Comparison of ENCODE assay signal across 1 cellular context in the genomic region with DNA sequence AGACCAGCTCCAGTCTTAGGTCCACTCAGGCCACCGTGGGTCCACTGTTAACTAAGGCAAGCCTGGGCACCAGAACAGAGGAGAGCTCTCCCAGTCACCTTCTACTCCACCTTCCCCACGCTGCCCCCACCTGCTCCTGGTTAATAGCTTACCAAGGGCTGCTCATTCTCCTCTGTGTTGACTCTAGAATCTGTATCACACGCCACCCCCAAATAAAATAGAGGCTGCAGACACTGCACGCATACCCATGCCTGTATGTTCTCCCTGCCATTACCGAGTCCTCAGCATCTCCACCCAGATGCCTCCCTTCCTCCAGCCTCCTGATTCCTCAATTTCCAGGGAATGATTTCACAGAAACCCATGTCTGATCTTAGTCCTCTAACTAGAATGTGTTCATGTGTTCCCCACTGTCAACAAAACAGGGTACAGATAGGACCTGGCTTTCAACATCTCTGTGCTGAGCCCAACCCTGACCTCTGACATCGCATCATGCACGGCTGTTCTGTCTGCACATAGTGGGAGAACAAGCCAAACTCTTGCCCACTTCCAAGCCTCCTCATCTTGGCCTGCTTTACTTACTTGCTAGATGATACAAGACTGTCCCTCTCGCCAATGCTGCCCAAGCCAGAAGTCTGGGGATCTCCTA.
TF ChIP-seq lines count a peak whose summit lies in the region.

No MANE protein-coding gene starts in this region.

TF ChIP-seq in HepG2, 621 proteins besides CTCF, POLR2A, EP300 and RAD21 (continues in another document):
- no peak for TF ChIP-seq HOXA9 (CRISPR knock-in tag; IDR thresholded peaks at IDR 0.05; ENCODE audit: borderline replicate concordance)
- TF ChIP-seq, protein P1, sequence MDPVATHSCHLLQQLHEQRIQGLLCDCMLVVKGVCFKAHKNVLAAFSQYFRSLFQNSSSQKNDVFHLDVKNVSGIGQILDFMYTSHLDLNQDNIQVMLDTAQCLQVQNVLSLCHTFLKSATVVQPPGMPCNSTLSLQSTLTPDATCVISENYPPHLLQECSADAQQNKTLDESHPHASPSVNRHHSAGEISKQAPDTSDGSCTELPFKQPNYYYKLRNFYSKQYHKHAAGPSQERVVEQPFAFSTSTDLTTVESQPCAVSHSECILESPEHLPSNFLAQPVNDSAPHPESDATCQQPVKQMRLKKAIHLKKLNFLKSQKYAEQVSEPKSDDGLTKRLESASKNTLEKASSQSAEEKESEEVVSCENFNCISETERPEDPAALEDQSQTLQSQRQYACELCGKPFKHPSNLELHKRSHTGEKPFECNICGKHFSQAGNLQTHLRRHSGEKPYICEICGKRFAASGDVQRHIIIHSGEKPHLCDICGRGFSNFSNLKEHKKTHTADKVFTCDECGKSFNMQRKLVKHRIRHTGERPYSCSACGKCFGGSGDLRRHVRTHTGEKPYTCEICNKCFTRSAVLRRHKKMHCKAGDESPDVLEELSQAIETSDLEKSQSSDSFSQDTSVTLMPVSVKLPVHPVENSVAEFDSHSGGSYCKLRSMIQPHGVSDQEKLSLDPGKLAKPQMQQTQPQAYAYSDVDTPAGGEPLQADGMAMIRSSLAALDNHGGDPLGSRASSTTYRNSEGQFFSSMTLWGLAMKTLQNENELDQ (CRISPR knock-in tag; IDR thresholded peaks at IDR 0.05; ENCODE audit: borderline replicate concordance) = no peak
- 0 out of 2 replicates have a peak, but pooled peaks have one; percentile 37 for TF ChIP-seq KAT7 (CRISPR knock-in tag; IDR thresholded peaks at IDR 0.05; ENCODE audit: borderline replicate concordance)
- TF ChIP-seq HNF4G (IDR thresholded peaks at IDR 0.05; ENCODE audit: borderline replicate concordance, low read depth, low read length) = 0 out of 2 replicates have a peak, but pooled peaks have one; percentile 26
- TF ChIP-seq HNF4G (CRISPR knock-in tag; IDR thresholded peaks at IDR 0.05; ENCODE audit: borderline replicate concordance, low read depth) = no peak; the same call in 1 of the 2 replicates
- no peak for TF ChIP-seq TGIF2 (CRISPR knock-in tag; IDR thresholded peaks at IDR 0.05)
- no peak for TF ChIP-seq SPEN (CRISPR knock-in tag; IDR thresholded peaks at IDR 0.05; ENCODE audit: low read depth)
- TF ChIP-seq NR2F1 (CRISPR knock-in tag; IDR thresholded peaks at IDR 0.05) = peak; percentile 43 to 71; a peak in 2 of 4 replicates
- no peak for TF ChIP-seq FIP1L1 (IDR thresholded peaks at IDR 0.05; ENCODE audit: borderline replicate concordance, insufficient read depth, low read depth, low read length)
- TF ChIP-seq ZFYVE20 (CRISPR knock-in tag; IDR thresholded peaks at IDR 0.05; ENCODE audit: borderline replicate concordance, low read depth) = no peak
- no peak for TF ChIP-seq ZNF850 (CRISPR knock-in tag; conservative IDR thresholded peaks at IDR 0.05)
- no peak for TF ChIP-seq NBN (conservative IDR thresholded peaks at IDR 0.05)
- TF ChIP-seq, protein P2, sequence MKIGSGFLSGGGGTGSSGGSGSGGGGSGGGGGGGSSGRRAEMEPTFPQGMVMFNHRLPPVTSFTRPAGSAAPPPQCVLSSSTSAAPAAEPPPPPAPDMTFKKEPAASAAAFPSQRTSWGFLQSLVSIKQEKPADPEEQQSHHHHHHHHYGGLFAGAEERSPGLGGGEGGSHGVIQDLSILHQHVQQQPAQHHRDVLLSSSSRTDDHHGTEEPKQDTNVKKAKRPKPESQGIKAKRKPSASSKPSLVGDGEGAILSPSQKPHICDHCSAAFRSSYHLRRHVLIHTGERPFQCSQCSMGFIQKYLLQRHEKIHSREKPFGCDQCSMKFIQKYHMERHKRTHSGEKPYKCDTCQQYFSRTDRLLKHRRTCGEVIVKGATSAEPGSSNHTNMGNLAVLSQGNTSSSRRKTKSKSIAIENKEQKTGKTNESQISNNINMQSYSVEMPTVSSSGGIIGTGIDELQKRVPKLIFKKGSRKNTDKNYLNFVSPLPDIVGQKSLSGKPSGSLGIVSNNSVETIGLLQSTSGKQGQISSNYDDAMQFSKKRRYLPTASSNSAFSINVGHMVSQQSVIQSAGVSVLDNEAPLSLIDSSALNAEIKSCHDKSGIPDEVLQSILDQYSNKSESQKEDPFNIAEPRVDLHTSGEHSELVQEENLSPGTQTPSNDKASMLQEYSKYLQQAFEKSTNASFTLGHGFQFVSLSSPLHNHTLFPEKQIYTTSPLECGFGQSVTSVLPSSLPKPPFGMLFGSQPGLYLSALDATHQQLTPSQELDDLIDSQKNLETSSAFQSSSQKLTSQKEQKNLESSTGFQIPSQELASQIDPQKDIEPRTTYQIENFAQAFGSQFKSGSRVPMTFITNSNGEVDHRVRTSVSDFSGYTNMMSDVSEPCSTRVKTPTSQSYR (CRISPR knock-in tag; IDR thresholded peaks at IDR 0.05; ENCODE audit: borderline replicate concordance) = peak; percentile 67
- no peak for TF ChIP-seq ZNF83 (CRISPR knock-in tag; IDR thresholded peaks at IDR 0.05; ENCODE audit: borderline replicate concordance)
- TF ChIP-seq MBNL3 (CRISPR knock-in tag; conservative IDR thresholded peaks at IDR 0.05) = no peak
- TF ChIP-seq, protein P3, sequence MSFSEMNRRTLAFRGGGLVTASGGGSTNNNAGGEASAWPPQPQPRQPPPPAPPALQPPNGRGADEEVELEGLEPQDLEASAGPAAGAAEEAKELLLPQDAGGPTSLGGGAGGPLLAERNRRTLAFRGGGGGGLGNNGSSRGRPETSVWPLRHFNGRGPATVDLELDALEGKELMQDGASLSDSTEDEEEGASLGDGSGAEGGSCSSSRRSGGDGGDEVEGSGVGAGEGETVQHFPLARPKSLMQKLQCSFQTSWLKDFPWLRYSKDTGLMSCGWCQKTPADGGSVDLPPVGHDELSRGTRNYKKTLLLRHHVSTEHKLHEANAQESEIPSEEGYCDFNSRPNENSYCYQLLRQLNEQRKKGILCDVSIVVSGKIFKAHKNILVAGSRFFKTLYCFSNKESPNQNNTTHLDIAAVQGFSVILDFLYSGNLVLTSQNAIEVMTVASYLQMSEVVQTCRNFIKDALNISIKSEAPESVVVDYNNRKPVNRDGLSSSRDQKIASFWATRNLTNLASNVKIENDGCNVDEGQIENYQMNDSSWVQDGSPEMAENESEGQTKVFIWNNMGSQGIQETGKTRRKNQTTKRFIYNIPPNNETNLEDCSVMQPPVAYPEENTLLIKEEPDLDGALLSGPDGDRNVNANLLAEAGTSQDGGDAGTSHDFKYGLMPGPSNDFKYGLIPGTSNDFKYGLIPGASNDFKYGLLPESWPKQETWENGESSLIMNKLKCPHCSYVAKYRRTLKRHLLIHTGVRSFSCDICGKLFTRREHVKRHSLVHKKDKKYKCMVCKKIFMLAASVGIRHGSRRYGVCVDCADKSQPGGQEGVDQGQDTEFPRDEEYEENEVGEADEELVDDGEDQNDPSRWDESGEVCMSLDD (CRISPR knock-in tag; IDR thresholded peaks at IDR 0.05; ENCODE audit: borderline replicate concordance) = no peak
- TF ChIP-seq, protein P4, sequence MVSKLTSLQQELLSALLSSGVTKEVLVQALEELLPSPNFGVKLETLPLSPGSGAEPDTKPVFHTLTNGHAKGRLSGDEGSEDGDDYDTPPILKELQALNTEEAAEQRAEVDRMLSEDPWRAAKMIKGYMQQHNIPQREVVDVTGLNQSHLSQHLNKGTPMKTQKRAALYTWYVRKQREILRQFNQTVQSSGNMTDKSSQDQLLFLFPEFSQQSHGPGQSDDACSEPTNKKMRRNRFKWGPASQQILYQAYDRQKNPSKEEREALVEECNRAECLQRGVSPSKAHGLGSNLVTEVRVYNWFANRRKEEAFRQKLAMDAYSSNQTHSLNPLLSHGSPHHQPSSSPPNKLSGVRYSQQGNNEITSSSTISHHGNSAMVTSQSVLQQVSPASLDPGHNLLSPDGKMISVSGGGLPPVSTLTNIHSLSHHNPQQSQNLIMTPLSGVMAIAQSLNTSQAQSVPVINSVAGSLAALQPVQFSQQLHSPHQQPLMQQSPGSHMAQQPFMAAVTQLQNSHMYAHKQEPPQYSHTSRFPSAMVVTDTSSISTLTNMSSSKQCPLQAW (CRISPR knock-in tag; IDR thresholded peaks at IDR 0.05) = peak; percentile 82
- TF ChIP-seq, protein P5, sequence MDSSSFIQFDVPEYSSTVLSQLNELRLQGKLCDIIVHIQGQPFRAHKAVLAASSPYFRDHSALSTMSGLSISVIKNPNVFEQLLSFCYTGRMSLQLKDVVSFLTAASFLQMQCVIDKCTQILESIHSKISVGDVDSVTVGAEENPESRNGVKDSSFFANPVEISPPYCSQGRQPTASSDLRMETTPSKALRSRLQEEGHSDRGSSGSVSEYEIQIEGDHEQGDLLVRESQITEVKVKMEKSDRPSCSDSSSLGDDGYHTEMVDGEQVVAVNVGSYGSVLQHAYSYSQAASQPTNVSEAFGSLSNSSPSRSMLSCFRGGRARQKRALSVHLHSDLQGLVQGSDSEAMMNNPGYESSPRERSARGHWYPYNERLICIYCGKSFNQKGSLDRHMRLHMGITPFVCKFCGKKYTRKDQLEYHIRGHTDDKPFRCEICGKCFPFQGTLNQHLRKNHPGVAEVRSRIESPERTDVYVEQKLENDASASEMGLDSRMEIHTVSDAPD (CRISPR knock-in tag; IDR thresholded peaks at IDR 0.05) = peak; percentile 81; the same call in 1 of the 2 replicates
- 0 out of 2 replicates have a peak, but pooled peaks have one; percentile 10 for TF ChIP-seq NFKBIZ (CRISPR knock-in tag; IDR thresholded peaks at IDR 0.05)
- TF ChIP-seq ZNF34 (CRISPR knock-in tag; IDR thresholded peaks at IDR 0.05; ENCODE audit: borderline replicate concordance) = no peak
- TF ChIP-seq CBX2 (IDR thresholded peaks at IDR 0.05; ENCODE audit: low read depth, low read length) = no peak
- no peak for TF ChIP-seq CBX2 (CRISPR knock-in tag; IDR thresholded peaks at IDR 0.05; ENCODE audit: low read depth)
- TF ChIP-seq RFX5 (IDR thresholded peaks at IDR 0.05; ENCODE audit: low read depth, low read length) = no peak
- TF ChIP-seq ASH2L (IDR thresholded peaks at IDR 0.05; ENCODE audit: insufficient read length, low read depth, low read length) = peak; percentile 38
- TF ChIP-seq, protein P6, sequence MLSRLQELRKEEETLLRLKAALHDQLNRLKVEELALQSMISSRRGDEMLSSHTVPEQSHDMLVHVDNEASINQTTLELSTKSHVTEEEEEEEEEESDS (CRISPR knock-in tag; IDR thresholded peaks at IDR 0.05; ENCODE audit: borderline replicate concordance) = no peak
- TF ChIP-seq ZNF615 (CRISPR knock-in tag; IDR thresholded peaks at IDR 0.05; ENCODE audit: borderline replicate concordance) = no peak
- TF ChIP-seq ZNF605 (CRISPR knock-in tag; IDR thresholded peaks at IDR 0.05) = no peak
- no peak for TF ChIP-seq ZFP36L2 (CRISPR knock-in tag; IDR thresholded peaks at IDR 0.05)
- peak; percentile 29; the same call in 1 of the 2 replicates for TF ChIP-seq HOXA3 (CRISPR knock-in tag; IDR thresholded peaks at IDR 0.05)
- no peak for TF ChIP-seq HNRNPK (IDR thresholded peaks at IDR 0.05; ENCODE audit: low read depth, low read length, poor library complexity, severe bottlenecking)
- TF ChIP-seq ZNF672 (CRISPR knock-in tag; IDR thresholded peaks at IDR 0.05) = no peak
- no peak for TF ChIP-seq NFE2 (CRISPR knock-in tag; IDR thresholded peaks at IDR 0.05)
- no peak for TF ChIP-seq STAG1 (CRISPR knock-in tag; IDR thresholded peaks at IDR 0.05)
- TF ChIP-seq HDAC1 (CRISPR knock-in tag; IDR thresholded peaks at IDR 0.05) = peak; percentile 79
- TF ChIP-seq SIX1 (CRISPR knock-in tag; IDR thresholded peaks at IDR 0.05; ENCODE audit: borderline replicate concordance) = no peak
- TF ChIP-seq SP5 (CRISPR knock-in tag; IDR thresholded peaks at IDR 0.05; ENCODE audit: borderline replicate concordance, low read depth) = peak; percentile 65; the same call in 1 of the 2 replicates
- peak; percentile 10; the same call in 1 of the 2 replicates for TF ChIP-seq ZNF543 (CRISPR knock-in tag; IDR thresholded peaks at IDR 0.05)
- TF ChIP-seq, protein P7, sequence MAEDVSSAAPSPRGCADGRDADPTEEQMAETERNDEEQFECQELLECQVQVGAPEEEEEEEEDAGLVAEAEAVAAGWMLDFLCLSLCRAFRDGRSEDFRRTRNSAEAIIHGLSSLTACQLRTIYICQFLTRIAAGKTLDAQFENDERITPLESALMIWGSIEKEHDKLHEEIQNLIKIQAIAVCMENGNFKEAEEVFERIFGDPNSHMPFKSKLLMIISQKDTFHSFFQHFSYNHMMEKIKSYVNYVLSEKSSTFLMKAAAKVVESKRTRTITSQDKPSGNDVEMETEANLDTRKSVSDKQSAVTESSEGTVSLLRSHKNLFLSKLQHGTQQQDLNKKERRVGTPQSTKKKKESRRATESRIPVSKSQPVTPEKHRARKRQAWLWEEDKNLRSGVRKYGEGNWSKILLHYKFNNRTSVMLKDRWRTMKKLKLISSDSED (CRISPR knock-in tag; IDR thresholded peaks at IDR 0.05) = no peak
- TF ChIP-seq XRCC5 (optimal IDR thresholded peaks at IDR 0.05; ENCODE audit: low read length) = no peak
- no peak for TF ChIP-seq ZNF235 (CRISPR knock-in tag; IDR thresholded peaks at IDR 0.05; ENCODE audit: borderline replicate concordance)
- no peak for TF ChIP-seq CREB1 (IDR thresholded peaks at IDR 0.05)
- 0 out of 2 replicates have a peak, but pooled peaks have one; percentile 21 for TF ChIP-seq CREB1 (CRISPR knock-in tag; IDR thresholded peaks at IDR 0.05)
- no peak for TF ChIP-seq ZSCAN20 (CRISPR knock-in tag; IDR thresholded peaks at IDR 0.05; ENCODE audit: borderline replicate concordance)
- TF ChIP-seq STAT5B (CRISPR knock-in tag; IDR thresholded peaks at IDR 0.05) = no peak
- no peak for TF ChIP-seq PHF20 (CRISPR knock-in tag; IDR thresholded peaks at IDR 0.05)
- TF ChIP-seq BHLHE40 (IDR thresholded peaks at IDR 0.05; ENCODE audit: low read length) = no peak
- peak; percentile 39; the same call in 1 of the 2 replicates for TF ChIP-seq SOX5 (CRISPR knock-in tag; IDR thresholded peaks at IDR 0.05; ENCODE audit: borderline replicate concordance)
- TF ChIP-seq POGZ (CRISPR knock-in tag; IDR thresholded peaks at IDR 0.05) = no peak; the same call in 1 of the 2 replicates
